Comparison of ENCODE assay signal across 13 cellular contexts in the genomic region with DNA sequence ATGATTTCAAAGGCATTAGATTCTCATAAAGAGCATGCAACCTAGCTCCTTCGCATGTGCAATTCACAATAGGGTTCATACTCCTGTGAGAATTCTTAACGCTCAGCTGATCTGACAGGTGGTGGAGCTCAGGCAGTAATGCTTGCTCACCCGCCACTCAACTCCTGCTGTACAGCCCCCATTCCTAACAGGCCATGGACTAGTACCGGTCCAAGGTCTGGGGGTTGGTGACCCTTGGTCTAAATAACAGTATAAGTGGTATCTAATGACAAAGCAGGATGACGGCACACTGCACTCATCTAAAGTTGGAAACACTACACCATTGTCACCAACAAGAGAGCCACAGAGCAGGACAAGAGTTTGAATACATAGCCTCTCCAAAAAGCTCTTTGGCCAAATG. TPM values are rescaled to one million over a fixed set of nuclear protein-coding genes. Genes with fewer than 3 reads are reported as not detected.
"Had no signal": no experiment of that assay in that cellular context is flagged by ENCODE, and none has a peak within 500 bp of the region (broad histone marks: within the 10 kb centered on the region; RNA-seq: fewer than 3 reads in every experiment).

No MANE protein-coding gene starts in this region.

- H3K9me3 ChIP-seq: adrenal gland, testis had no signal

- H3K4me1 ChIP-seq: testis had no signal

- H3K4me3 ChIP-seq: adrenal gland, coronary artery, skin epidermis, testis had no signal

- ATAC-seq: effector memory CD8-positive, alpha-beta T cell; left colon; stimulated activated naive CD8-positive, alpha-beta T cell treated with anti-CD3 and anti-CD28 coated beads, Interleukin-15, amount 100 ng/mL, for 72 hours had no signal

- H3K27ac ChIP-seq: adrenal gland, coronary artery, skin epidermis, testis had no signal

- DNase-seq: activated B cell treated with CpG ODN at 0.5 μM for 24 hours; activated CD4-positive, alpha-beta T cell treated with anti-CD3 and anti-CD28 coated beads, Interleukin-2, amount 10 ng/mL, durations not matched to agents 24 days and 14 days; activated naive CD4-positive, alpha-beta T cell treated with anti-CD3 and anti-CD28 coated beads, Interleukin-2, amount 10 ng/mL, durations not matched to agents 7 days and 5 days; adrenal gland; central memory CD4-positive, alpha-beta T cell; effector memory CD8-positive, alpha-beta T cell; immature natural killer cell; left colon; stimulated activated CD4-positive, alpha-beta T cell treated with anti-CD3 and anti-CD28 coated beads, Interleukin-4, amount 100 ng/mL, for 4 hours; stimulated activated naive CD8-positive, alpha-beta T cell treated with anti-CD3 and anti-CD28 coated beads, Interleukin-15, amount 100 ng/mL, for 72 hours; testis had no signal

- H3K27me3 ChIP-seq: adrenal gland, testis had no signal

- H3K36me3 ChIP-seq: adrenal gland had no signal

RNA-seq across cellular contexts. Expression of gene ADGRA3, which starts 28.5 kb away (rescaled TPM):
- total RNA-seq: activated B cell treated with CpG ODN at 0.5 μM for 24 hours had no signal
